In genomic region chr1:54500030-54500389, GRCh38 we compare ENCODE assay signal across 9 cellular contexts. TPM values are rescaled to one million over a fixed set of nuclear protein-coding genes. Genes with fewer than 3 reads are reported as not detected.
DNase-seq lines count a peak whose midpoint lies in the region; ATAC-seq and TF ChIP-seq lines count a peak whose summit lies in the region.
"Had no signal": no experiment of that assay in that cellular context is flagged by ENCODE, and none has a peak within 500 bp of the region (broad histone marks: within the 10 kb centered on the region; RNA-seq: fewer than 3 reads in every experiment).

No MANE protein-coding gene starts in this region.

- H3K9me2 ChIP-seq in PC-3 (replicated peaks; ENCODE audit: low read length) = no peaks in the 10 kb centered on the region

- no peaks in the 10 kb centered on the region for H3K79me2 ChIP-seq in PC-3 (ENCODE audit: low read length)

- peak overlapping the region; percentile 79 for H2AFZ ChIP-seq in PC-3 (ENCODE audit: low read length)

- H3K9me3 Mint-ChIP-seq in glutamatergic neuron (ENCODE audit: unreplicated experiment) = peaks cover 2% of the 10 kb centered on the region

- no peaks in the 10 kb centered on the region for H3K36me3 ChIP-seq in PC-3 (ENCODE audit: low read depth, low read length)
- no peaks in the 10 kb centered on the region for H3K36me3 ChIP-seq in gastrocnemius medialis

- TF ChIP-seq POLR2A in gastrocnemius medialis (IDR thresholded peaks at IDR 0.05) = no peak

- no peaks in the 10 kb centered on the region for H3F3A ChIP-seq in PC-3 (ENCODE audit: low read length, unreplicated experiment)

- H3K27ac ChIP-seq in PC-3 (ENCODE audit: low read length) (no peak overlapping the region), gastrocnemius medialis (no peak overlapping the region)
- H3K27ac ChIP-seq: body of pancreas had no signal

- H3K4me3 Mint-ChIP-seq in glutamatergic neuron (ENCODE audit: unreplicated experiment) = peak overlapping the region; percentile 71

- in situ Hi-C loops in gastrocnemius medialis (cut with MboI; ENCODE audit: low sequenced_read_pairs in 4 of 4) = no loop called here

- H3K4me2 ChIP-seq in PC-3 (ENCODE audit: low read length) = peak overlapping the region; percentile 88

- intact Hi-C loops in PC-3 (cut with micrococcal nuclease) (no loop called here), gastrocnemius medialis (cut with DNase I; ENCODE audit: low total_unique reads) (no loop called here)

- H3K9me3 ChIP-seq in PC-3 (ENCODE audit: low read length) = no peaks in the 10 kb centered on the region
- H3K9me3 ChIP-seq in gastrocnemius medialis = no peaks in the 10 kb centered on the region
- H3K9me3 ChIP-seq: body of pancreas had no signal

- H3K4me1 ChIP-seq in PC-3 (ENCODE audit: insufficient read depth, low read length) = peaks cover 6% of the 10 kb centered on the region; the same call in 1 of the 2 replicates
- H3K4me1 ChIP-seq in gastrocnemius medialis = peaks cover 5 to 6% of the 10 kb centered on the region in 2 donors

- H4K20me1 ChIP-seq in PC-3 (ENCODE audit: low read length) = no peaks in the 10 kb centered on the region

- peaks cover 18% of the 10 kb centered on the region for H3K4me1 Mint-ChIP-seq in glutamatergic neuron (ENCODE audit: low read depth, unreplicated experiment)

- peak; percentile 27 for ATAC-seq in PC-3
- ATAC-seq in gastrocnemius medialis = no peak

- H3K27me3 Mint-ChIP-seq in glutamatergic neuron (ENCODE audit: unreplicated experiment) = peaks cover 4% of the 10 kb centered on the region

- no TSS peak for BruUV-seq in PC-3 (replicated peaks; lab: Mats Ljungman, UMichigan)

- peak overlapping the region; percentile 64 for H3K4me3 ChIP-seq in PC-3 (ENCODE audit: low read length)
- peak overlapping the region in 3 of 4 donors; percentile 37 to 60 (median 45) for H3K4me3 ChIP-seq in gastrocnemius medialis
- H3K4me3 ChIP-seq: body of pancreas had no signal

- 0 out of 2 replicates have a peak, but pooled peaks cover 25% of the 10 kb centered on the region for H3K27me3 ChIP-seq in PC-3 (ENCODE audit: low read length)
- peaks cover 0 to 21% (median 6%) of the 10 kb centered on the region in 3 donors for H3K27me3 ChIP-seq in gastrocnemius medialis
- H3K27me3 ChIP-seq: body of pancreas had no signal

- no peak overlapping the region for H3K27ac Mint-ChIP-seq in glutamatergic neuron (ENCODE audit: unreplicated experiment)

- DNase-seq in NCI-H1417 (lab: John Stamatoyannopoulos, UW) (peak; percentile 27 to 73 (median 57)), NCI-H1417 treated with DMSO at 0.1 percent for 48 hours (lab: John Stamatoyannopoulos, UW) (no peak), PC-3 (no peak), glutamatergic neuron (no peak), gastrocnemius medialis (no peak), NCI-H1048 (lab: John Stamatoyannopoulos, UW) (no peak), NOMO-1 (lab: John Stamatoyannopoulos, UW; ENCODE audit: unreplicated experiment in 2 of 2) (no peak), retina (no peak)

- H3K9ac ChIP-seq in PC-3 (ENCODE audit: low read length) = no peak overlapping the region

- TF ChIP-seq CTCF in PC-3 (conservative IDR thresholded peaks at IDR 0.05; ENCODE audit: low read depth, low read length) (no peak), glutamatergic neuron (IDR thresholded peaks at IDR 0.05; ENCODE audit: partially characterized antibody, unreplicated experiment) (no peak), gastrocnemius medialis (IDR thresholded peaks at IDR 0.05 in 4 of 5, conservative IDR thresholded peaks at IDR 0.05 in 1 of 5) (no peak)

- no peaks in the 10 kb centered on the region for H3K36me3 Mint-ChIP-seq in glutamatergic neuron (ENCODE audit: unreplicated experiment)

- CTCF ChIA-PET in PC-3 (lab: Charles Lee) = interaction anchor here (0.6 to 1.1 kb wide), 6 partner anchors 11 to 302 kb away, joined by 3 to 9 read pairs (median 4); no protein-coding TSS in a partner anchor

- POLR2A ChIA-PET in PC-3 (lab: Charles Lee; ENCODE audit: unreplicated experiment) = interaction anchor here (0.6 to 0.7 kb wide), 2 partner anchors 108 to 201 kb away, joined by 5 to 6 read pairs; no protein-coding TSS in a partner anchor

RNA-seq across cellular contexts. Expression of gene ACOT11, which starts 48.0 kb away (rescaled TPM):
- total RNA-seq in PC-3 (2014; rRNA removed) = 4.1 and 5.0 TPM in 2 replicates
- 0.32 TPM for total RNA-seq in glutamatergic neuron (ENCODE audit: unreplicated experiment)
- 1 to 10 TPM in 2 of 4 donors, under 1 TPM in 2; 0.90 to 3.2 (median 1.2) TPM for total RNA-seq in gastrocnemius medialis

Comparison
In these comparisons a context has a peak if more than half of its experiments do, and no peak if none do; other contexts are left out.
1. DNase-seq: peak in NCI-H1417 (3 of 3); none in NCI-H1417 treated with DMSO at 0.1 percent for 48 hours (single experiment), PC-3 (single experiment), glutamatergic neuron (single experiment), gastrocnemius medialis (0 of 2), NCI-H1048 (single experiment), NOMO-1 (0 of 2) and retina (single experiment).